Comparison of ENCODE assay signal across 9 cellular contexts in the genomic region with DNA sequence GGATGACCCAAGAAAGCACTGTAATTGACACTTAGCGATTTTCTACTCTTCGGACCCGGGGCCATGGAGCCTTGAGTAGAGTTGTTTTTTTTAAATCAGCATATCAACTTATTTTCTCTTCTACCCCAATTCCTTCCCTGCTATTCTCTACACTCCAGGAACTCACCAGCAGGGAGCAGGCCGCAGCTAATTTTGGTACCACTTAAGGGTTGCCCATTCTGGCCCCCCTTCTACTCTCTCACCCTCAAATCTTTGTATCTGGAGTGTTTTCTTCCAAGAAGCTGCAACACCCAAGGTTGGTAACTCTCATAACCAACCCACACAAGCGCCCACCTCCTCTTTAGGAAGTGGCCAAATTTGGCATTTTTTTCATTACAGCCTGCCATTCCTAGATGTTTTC. TPM values are rescaled to one million over a fixed set of nuclear protein-coding genes. Genes with fewer than 3 reads are reported as not detected.
A peak's percentile ranks its signal among the peaks of the same experiment; 100 is the strongest.
DNase-seq lines count a peak whose midpoint lies in the region; TF ChIP-seq lines count a peak whose summit lies in the region.
"Had no signal": no experiment of that assay in that cellular context is flagged by ENCODE, and none has a peak within 500 bp of the region (broad histone marks: within the 10 kb centered on the region; RNA-seq: fewer than 3 reads in every experiment).

No MANE protein-coding gene starts in this region.

- DNase-seq in AML-193 (lab: John Stamatoyannopoulos, UW) (peak; percentile 71 to 72), GM10248 (ENCODE audit: extremely low spot score) (peak; percentile 15), RPMI7951 (ENCODE audit: low read depth) (peak; percentile 21), fibroblast of mammary gland (ENCODE audit: low read depth) (peak; percentile 8), Karpas-422 (no peak), SIG-M5 treated with dmso at 0.1 percent for 504 hours (lab: John Stamatoyannopoulos, UW; ENCODE audit: unreplicated experiment) (no peak), GM03348 (ENCODE audit: low spot score) (no peak), prostate gland (ENCODE audit: low spot score) (no peak)
- DNase-seq: NCI-H226 had no signal

- H3K4me2 ChIP-seq in Karpas-422 (ENCODE audit: low read depth, low read length, poor library complexity, severe bottlenecking): no peak overlapping the region

- H3K36me3 ChIP-seq in Karpas-422 (ENCODE audit: insufficient read depth, low read length) (no peaks in the 10 kb centered on the region), prostate gland (no peaks in the 10 kb centered on the region)

- peak; percentile 6 for TF ChIP-seq CTCF in GM10248 (IDR thresholded peaks at IDR 0.05; ENCODE audit: control extremely low read depth, extremely low read depth, low read depth, missing control alignments)
- no peak for TF ChIP-seq CTCF in fibroblast of mammary gland (conservative IDR thresholded peaks at IDR 0.05; ENCODE audit: control insufficient read depth, insufficient read depth, low read depth, low read length)
- no peak for TF ChIP-seq CTCF in prostate gland (IDR thresholded peaks at IDR 0.05)

- H3K4me1 ChIP-seq in Karpas-422 (ENCODE audit: low read length): peaks cover 4% of the 10 kb centered on the region
- H3K4me1 ChIP-seq in prostate gland (replicated peaks): no peaks in the 10 kb centered on the region

- intact Hi-C loops in prostate gland (cut with DNase I): no loop called here

- WGBS in prostate gland: 79% methylated on average over 5 of the region's 5 CpGs

- H3K27me3 ChIP-seq in Karpas-422 (ENCODE audit: low read length) (no peaks in the 10 kb centered on the region), prostate gland (replicated peaks; ENCODE audit: insufficient read depth) (no peaks in the 10 kb centered on the region)

- no peak overlapping the region for H2AFZ ChIP-seq in Karpas-422 (ENCODE audit: low read length)

- CTCF ChIA-PET in GM10248 (lab: Yijun Ruan, JAX): interaction anchor here (0.7 to 3.6 kb wide), 17 partner anchors 9 to 85 kb away, joined by 3 to 14 read pairs (median 4); a partner anchor contains a TSS

- POLR2A ChIA-PET in GM10248 (lab: Yijun Ruan, JAX): no interaction called here

- H3K79me2 ChIP-seq in Karpas-422 (ENCODE audit: low read length): no peaks in the 10 kb centered on the region

- no peaks in the 10 kb centered on the region for H3K9me2 ChIP-seq in Karpas-422 (replicated peaks; ENCODE audit: insufficient read depth, low read length)

- H3K4me3 ChIP-seq in fibroblast of mammary gland (ENCODE audit: control insufficient read depth, low read depth, low read length) (no peak overlapping the region), Karpas-422 (ENCODE audit: low read length) (no peak overlapping the region), prostate gland (no peak overlapping the region)

- no peak for TF ChIP-seq POLR2A in prostate gland (IDR thresholded peaks at IDR 0.05)

- H3K9ac ChIP-seq in Karpas-422 (ENCODE audit: low read length): no peak overlapping the region

- H3K27ac ChIP-seq in Karpas-422 (ENCODE audit: low read length) (no peak overlapping the region), prostate gland (no peak overlapping the region)

- H3K9me3 ChIP-seq in Karpas-422 (ENCODE audit: low read length) (no peaks in the 10 kb centered on the region), prostate gland (no peaks in the 10 kb centered on the region)

- no peaks in the 10 kb centered on the region for H4K20me1 ChIP-seq in Karpas-422 (ENCODE audit: insufficient read depth, low read depth, low read length)

RNA-seq across cellular contexts. Expression of a gene that starts 5.5 kb away (rescaled TPM):
- 29.8 and 29.9 TPM in 2 replicates for total RNA-seq in RPMI7951 (2014; rRNA removed; shearing (Covaris generic))
- total RNA-seq in Karpas-422 (2014; rRNA removed; shearing (Covaris generic); ENCODE audit: low replicate concordance): 19.5 and 46.2 TPM in 2 replicates
- 10 to 100 TPM; 49.9 to 70.8 TPM for total RNA-seq in prostate gland

RNA-seq across cellular contexts. Expression of a gene that starts 6.7 kb away (rescaled TPM):
- total RNA-seq in RPMI7951 (2014; rRNA removed; shearing (Covaris generic)): 2.4 and 3.4 TPM in 2 replicates
- total RNA-seq in Karpas-422 (2014; rRNA removed; shearing (Covaris generic); ENCODE audit: low replicate concordance): 8.0 and 9.6 TPM in 2 replicates
- 10 to 100 TPM; 14.9 to 48.9 TPM for total RNA-seq in prostate gland

RNA-seq across cellular contexts. Expression of a gene that starts 48.3 kb away (rescaled TPM):
- 28.7 and 30.6 TPM in 2 replicates for total RNA-seq in RPMI7951 (2014; rRNA removed; shearing (Covaris generic))
- total RNA-seq in Karpas-422 (2014; rRNA removed; shearing (Covaris generic); ENCODE audit: low replicate concordance): 35.8 and 57.8 TPM in 2 replicates
- 100 to 1,000 TPM in 1 of 2 donors, 10 to 100 TPM in 1; 82.9 to 121 TPM for total RNA-seq in prostate gland

RNA-seq across cellular contexts. Expression of a gene that starts 53.6 kb away (rescaled TPM):
- total RNA-seq in RPMI7951 (2014; rRNA removed; shearing (Covaris generic)): 5.4 and 6.0 TPM in 2 replicates
- 12.9 and 26.5 TPM in 2 replicates for total RNA-seq in Karpas-422 (2014; rRNA removed; shearing (Covaris generic); ENCODE audit: low replicate concordance)
- total RNA-seq in prostate gland: 10 to 100 TPM; 36.8 to 61.3 TPM

Comparison
In these comparisons a context has a peak if more than half of its experiments do, and no peak if none do; other contexts are left out.
1. DNase-seq: peak in AML-193 (2 of 2), GM10248 (single experiment), RPMI7951 (single experiment) and fibroblast of mammary gland (single experiment); none in Karpas-422 (single experiment), SIG-M5 treated with dmso at 0.1 percent for 504 hours (single experiment), GM03348 (single experiment) and prostate gland (single experiment).